In the genomic region with DNA sequence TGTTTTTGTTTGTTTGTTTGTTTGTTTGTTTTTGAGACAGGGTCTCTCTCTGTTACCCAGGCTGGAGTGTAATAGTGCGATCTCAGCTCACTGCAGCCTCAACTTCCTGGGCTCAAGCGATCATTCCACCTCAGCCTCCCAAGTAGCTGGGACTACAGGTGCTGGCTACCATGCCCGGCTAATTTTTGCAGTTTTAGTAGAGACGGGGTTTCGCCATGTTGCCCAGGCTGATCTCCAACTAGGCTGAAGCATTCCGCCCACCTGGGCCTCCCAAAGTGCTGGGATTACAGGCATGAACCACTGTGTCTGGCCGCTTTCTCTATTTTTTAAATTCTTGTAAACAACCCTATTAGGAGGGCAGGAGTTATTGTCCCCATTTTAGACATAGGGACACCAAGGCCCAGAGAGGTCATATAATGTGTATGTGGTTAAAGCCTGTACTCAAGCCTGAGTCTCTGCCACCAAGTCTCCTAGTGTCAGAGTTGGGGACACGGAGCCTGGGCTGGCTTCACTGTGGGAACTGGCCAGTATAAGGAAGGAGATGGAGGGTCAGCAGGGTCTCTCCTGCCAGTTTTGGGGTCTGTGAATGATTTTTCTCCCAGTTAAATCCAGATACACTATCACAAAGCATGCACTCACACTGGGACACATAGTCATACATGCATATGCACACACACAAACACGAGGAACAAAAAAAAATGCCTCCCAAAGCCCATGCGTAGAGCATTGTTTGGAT, we compare ENCODE assay signal across 9 cellular contexts.
DNase-seq lines count a peak whose midpoint lies in the region; ATAC-seq and TF ChIP-seq lines count a peak whose summit lies in the region.
"Had no signal": no experiment of that assay in that cellular context is flagged by ENCODE, and none has a peak within 500 bp of the region (broad histone marks: within the 10 kb centered on the region; RNA-seq: fewer than 3 reads in every experiment).

No MANE protein-coding gene starts in this region.

- H3K36me3 Mint-ChIP-seq in nephron progenitor cell (ENCODE audit: low read depth): no peaks in the 10 kb centered on the region

- H3K4me2 ChIP-seq in BLaER1 (peak overlapping the region; percentile 99), KMS-11 (peak overlapping the region; percentile 83)

- no peaks in the 10 kb centered on the region for H3K9me3 Mint-ChIP-seq in nephron progenitor cell

- H3K27me3 ChIP-seq in BLaER1 (no peaks in the 10 kb centered on the region), KMS-11 (ENCODE audit: insufficient read depth, low read depth) (no peaks in the 10 kb centered on the region), brain microvascular endothelial cell (replicated peaks) (no peaks in the 10 kb centered on the region)

- peaks cover 25% of the 10 kb centered on the region for H3K36me3 ChIP-seq in BLaER1
- no peaks in the 10 kb centered on the region for H3K36me3 ChIP-seq in KMS-11 (ENCODE audit: insufficient read depth)
- peaks cover 3% of the 10 kb centered on the region for H3K36me3 ChIP-seq in brain microvascular endothelial cell (replicated peaks)

- no peak for ATAC-seq in HG02970 (IDR thresholded peaks at IDR 0.05; ENCODE audit: low FRiP score, unreplicated experiment)

- DNase-seq in brain microvascular endothelial cell (no peak), nephron progenitor cell (no peak), SKM-1 (lab: John Stamatoyannopoulos, UW; ENCODE audit: unreplicated experiment) (no peak), NOMO-1 (lab: John Stamatoyannopoulos, UW; ENCODE audit: unreplicated experiment in 2 of 2) (no peak), DMS53 (lab: John Stamatoyannopoulos, UW) (no peak)
- DNase-seq: islet precursor cell had no signal

- H4K20me1 ChIP-seq in BLaER1: peaks cover 30% of the 10 kb centered on the region
- H4K20me1 ChIP-seq in KMS-11 (ENCODE audit: insufficient read depth): no peaks in the 10 kb centered on the region

- H3K27ac Mint-ChIP-seq in nephron progenitor cell: no peak overlapping the region

- 0 out of 2 replicates have a peak overlapping the region, but pooled peaks have one; percentile 48 for H2AFZ ChIP-seq in KMS-11 (ENCODE audit: low read depth)

- H3K4me3 Mint-ChIP-seq in nephron progenitor cell: peak overlapping the region; percentile 94

- H3K9me3 ChIP-seq in BLaER1: no peaks in the 10 kb centered on the region

- TF ChIP-seq CTCF in KMS-11 (conservative IDR thresholded peaks at IDR 0.05; ENCODE audit: low read depth, low read length) (no peak), brain microvascular endothelial cell (IDR thresholded peaks at IDR 0.05; ENCODE audit: low read depth, low read length, missing control alignments) (no peak), nephron progenitor cell (IDR thresholded peaks at IDR 0.05) (no peak)

- H3K4me1 ChIP-seq in BLaER1: peaks cover 69% of the 10 kb centered on the region
- peaks cover 65% of the 10 kb centered on the region for H3K4me1 ChIP-seq in KMS-11 (ENCODE audit: low read depth, poor library complexity, severe bottlenecking)

- H3K4me3 ChIP-seq in BLaER1 (peak overlapping the region; percentile 96), KMS-11 (IDR thresholded peaks at IDR 0.05; ENCODE audit: insufficient read depth, low read depth, low read length) (no peak overlapping the region), brain microvascular endothelial cell (ENCODE audit: low read depth, low read length) (peak overlapping the region; percentile 91)

- H3K27ac ChIP-seq in BLaER1 (peak overlapping the region; percentile 92), KMS-11 (peak overlapping the region; percentile 60), brain microvascular endothelial cell (no peak overlapping the region)

- in situ Hi-C loops in brain microvascular endothelial cell (cut with HindIII; ENCODE audit: low pct_ligation_motif_present, low sequenced_read_pairs): no loop called here

- H3K9ac ChIP-seq in BLaER1: peak overlapping the region; percentile 95
- peak overlapping the region; percentile 67; the same call in 1 of the 2 replicates for H3K9ac ChIP-seq in KMS-11

- peaks cover 27% of the 10 kb centered on the region for H3K4me1 Mint-ChIP-seq in nephron progenitor cell

- peaks cover 14% of the 10 kb centered on the region for H3K27me3 Mint-ChIP-seq in nephron progenitor cell (ENCODE audit: low read depth, poor library complexity)

- peaks cover 63% of the 10 kb centered on the region for H3K79me2 ChIP-seq in KMS-11 (ENCODE audit: insufficient read depth, low read depth)
